ENCODE assay signal across 19 cellular contexts in genomic region chr20:33394718-33395117, GRCh38. TPM values are rescaled to one million over a fixed set of nuclear protein-coding genes. Genes with fewer than 3 reads are reported as not detected.
DNase-seq lines count a peak whose midpoint lies in the region; ATAC-seq and TF ChIP-seq lines count a peak whose summit lies in the region.
"Had no signal": no experiment of that assay in that cellular context is flagged by ENCODE, and none has a peak within 500 bp of the region (broad histone marks: within the 10 kb centered on the region; RNA-seq: fewer than 3 reads in every experiment).

No MANE protein-coding gene starts in this region.

- peak; percentile 7; the same call in 1 of the 2 replicates for TF ChIP-seq CTCF in 22Rv1 (IDR thresholded peaks at IDR 0.05)
- TF ChIP-seq CTCF in Calu3 (IDR thresholded peaks at IDR 0.05; ENCODE audit: unreplicated experiment) = no peak
- peak; percentile 70 for TF ChIP-seq CTCF in OCI-LY7 (conservative IDR thresholded peaks at IDR 0.05; ENCODE audit: low read length)
- TF ChIP-seq CTCF in fibroblast of the aortic adventitia (IDR thresholded peaks at IDR 0.05; ENCODE audit: insufficient read depth, low read length) = no peak
- no peak for TF ChIP-seq CTCF in upper lobe of right lung (IDR thresholded peaks at IDR 0.05)

- peak; percentile 27 for DNase-seq in Calu3
- no peak for DNase-seq in OCI-LY7 (ENCODE audit: low spot score)
- DNase-seq in fibroblast of the aortic adventitia (ENCODE audit: low read depth) = peak; percentile 16
- DNase-seq in ACHN = no peak
- no peak for DNase-seq in NCI-H1694 treated with DMSO at 0.1 percent for 48 hours (lab: John Stamatoyannopoulos, UW)
- no peak for DNase-seq in upper lobe of right lung
- DNase-seq: activated CD4-positive, CD25-positive, alpha-beta regulatory T cell; DMS53; head of caudate nucleus; NCI-H1092; NCI-H2171 treated with DMSO at 0.1 percent for 48 hours; NCI-H82; retina; SHP77 had no signal

- in situ Hi-C loops in ACHN (cut with HindIII; ENCODE audit: low pct_ligation_motif_present, low pct_unique_long_range_greater_than_20kb, low sequenced_read_pairs) = no loop called here

- peaks cover 41% of the 10 kb centered on the region for H3K79me2 ChIP-seq in OCI-LY7 (ENCODE audit: insufficient read depth, low read depth, low read length)

- no peak overlapping the region for H3K27ac ChIP-seq in 22Rv1
- H3K27ac ChIP-seq in OCI-LY7 (ENCODE audit: low read depth, low read length, poor library complexity, severe bottlenecking) = no peak overlapping the region
- no peak overlapping the region for H3K27ac ChIP-seq in upper lobe of right lung

- H3K4me3 ChIP-seq in OCI-LY7 (ENCODE audit: low read depth, low read length, poor library complexity, severe bottlenecking) = no peak overlapping the region
- no peak overlapping the region for H3K4me3 ChIP-seq in fibroblast of the aortic adventitia (ENCODE audit: low read depth, low read length)
- no peak overlapping the region for H3K4me3 ChIP-seq in upper lobe of right lung

- no peaks in the 10 kb centered on the region for H4K20me1 ChIP-seq in OCI-LY7 (ENCODE audit: insufficient read depth, low read length)

- H3K4me1 Mint-ChIP-seq in Calu3 (ENCODE audit: low read depth, unreplicated experiment) = peaks cover 9% of the 10 kb centered on the region

- POLR2A ChIA-PET in OCI-LY7 (lab: Charles Lee) = interaction anchor here (1.3 kb wide), 1 partner anchor 9 kb away, joined by 6 read pairs; no protein-coding TSS in a partner anchor

- peaks cover 91% of the 10 kb centered on the region for H3K36me3 ChIP-seq in OCI-LY7 (ENCODE audit: insufficient read depth, low read length)
- H3K36me3 ChIP-seq in upper lobe of right lung = peaks cover 57% of the 10 kb centered on the region

- BruUV-seq in Calu3 (replicated peaks; lab: Mats Ljungman, UMichigan) = no TSS peak
- no TSS peak for BruUV-seq in OCI-LY7 (replicated peaks; lab: Mats Ljungman, UMichigan)

- CTCF ChIA-PET in Calu3 (lab: Charles Lee) (interaction anchor here (0.7 kb wide), 1 partner anchor 384 kb away, joined by 3 read pairs; no protein-coding TSS in a partner anchor), OCI-LY7 (lab: Charles Lee; ENCODE audit: unreplicated experiment) (interaction anchor here (0.6 kb wide), 1 partner anchor 50 kb away, joined by 4 read pairs; no protein-coding TSS in a partner anchor)

- peaks cover 28% of the 10 kb centered on the region for H3K36me3 Mint-ChIP-seq in Calu3 (ENCODE audit: insufficient read depth, unreplicated experiment)

- no peaks in the 10 kb centered on the region for H3K9me3 ChIP-seq in OCI-LY7 (ENCODE audit: low read length)
- H3K9me3 ChIP-seq in upper lobe of right lung = no peaks in the 10 kb centered on the region

- no peaks in the 10 kb centered on the region for H3K27me3 Mint-ChIP-seq in Calu3 (ENCODE audit: unreplicated experiment)
- H3K27me3 Mint-ChIP-seq: IgD-negative memory B cell, memory B cell had no signal

- H3K4me1 ChIP-seq in OCI-LY7 (ENCODE audit: insufficient read depth, low read length, poor library complexity, severe bottlenecking) (peaks cover 12% of the 10 kb centered on the region), upper lobe of right lung (peaks cover 5% of the 10 kb centered on the region)

- no peaks in the 10 kb centered on the region for H3K9me3 Mint-ChIP-seq in Calu3 (ENCODE audit: low read depth, unreplicated experiment)
- H3K9me3 Mint-ChIP-seq: IgD-negative memory B cell; memory B cell; T-helper 1 cell treated with Interleukin-12 subunit alpha and Interleukin-12 subunit beta and Interleukin-4 antibody, amounts not matched to agents 30 μg/mL and 1 μg/mL, for 36 hours had no signal

- no peaks in the 10 kb centered on the region for H3K27me3 ChIP-seq in upper lobe of right lung

- H3K4me3 Mint-ChIP-seq in Calu3 (ENCODE audit: low read depth, unreplicated experiment) = no peak overlapping the region
- H3K4me3 Mint-ChIP-seq: memory B cell; T-helper 1 cell treated with Interleukin-12 subunit alpha and Interleukin-12 subunit beta and Interleukin-4 antibody, amounts not matched to agents 30 μg/mL and 1 μg/mL, for 36 hours had no signal

- intact Hi-C loops in Calu3 (cut with micrococcal nuclease; ENCODE audit: unreplicated experiment) = no loop called here
- intact Hi-C loops in OCI-LY7 (cut with micrococcal nuclease; ENCODE audit: unreplicated experiment) = no loop called here
- intact Hi-C loops in upper lobe of right lung (cut with DNase I) = no loop called here

- no peak overlapping the region for H3K4me2 ChIP-seq in OCI-LY7 (ENCODE audit: low read length)

- no peaks in the 10 kb centered on the region for H3K9me2 ChIP-seq in OCI-LY7 (ENCODE audit: insufficient read depth, low read length)

- no peak overlapping the region for H3K27ac Mint-ChIP-seq in Calu3 (ENCODE audit: unreplicated experiment)
- H3K27ac Mint-ChIP-seq: memory B cell; T-helper 1 cell treated with Interleukin-12 subunit alpha and Interleukin-12 subunit beta and Interleukin-4 antibody, amounts not matched to agents 30 μg/mL and 1 μg/mL, for 36 hours had no signal

- ATAC-seq in GM21423 (IDR thresholded peaks at IDR 0.05; ENCODE audit: unreplicated experiment) (no peak), upper lobe of right lung (no peak)

- no peak overlapping the region for H2AFZ ChIP-seq in OCI-LY7 (ENCODE audit: low read length)

RNA-seq across cellular contexts. Expression of gene CDK5RAP1, which starts 6.6 kb away (rescaled TPM):
- total RNA-seq in Calu3 (2022) (63.6 and 65.8 TPM in 2 replicates), OCI-LY7 (2022) (45.4 and 49.4 TPM in 2 replicates), fibroblast of the aortic adventitia (ENCODE audit: low replicate concordance) (14.8 and 17.7 TPM in 2 replicates), upper lobe of right lung (26.6 TPM)
- 32.1 and 41.2 TPM in 2 replicates for total RNA-seq in OCI-LY7 (2014; rRNA removed; shearing (Covaris generic))

RNA-seq across cellular contexts. Expression of gene SNTA1, which starts 48.8 kb away (rescaled TPM):
- total RNA-seq in Calu3 (2022) = 5.1 and 7.6 TPM in 2 replicates
- total RNA-seq in OCI-LY7 (2014; rRNA removed; shearing (Covaris generic)) = 44.8 and 46.5 TPM in 2 replicates
- 36.6 and 42.1 TPM in 2 replicates for total RNA-seq in OCI-LY7 (2022)
- total RNA-seq in fibroblast of the aortic adventitia (ENCODE audit: low replicate concordance) = 25.7 and 28.6 TPM in 2 replicates
- 8.6 TPM for total RNA-seq in upper lobe of right lung

Comparison
In these comparisons a context has a peak if more than half of its experiments do, and no peak if none do; other contexts are left out.
1. CTCF ChIP-seq: peak in 22Rv1 (single experiment) and OCI-LY7 (single experiment); none in Calu3 (single experiment), fibroblast of the aortic adventitia (single experiment) and upper lobe of right lung (single experiment).
2. DNase-seq: peak in Calu3 (single experiment) and fibroblast of the aortic adventitia (single experiment); none in OCI-LY7 (single experiment), ACHN (single experiment), NCI-H1694 treated with DMSO at 0.1 percent for 48 hours (single experiment) and upper lobe of right lung (single experiment).